Comparison of ENCODE assay signal across 21 cellular contexts in genomic region chr1:118479351-118479750, GRCh38.
DNase-seq lines count a peak whose midpoint lies in the region; ATAC-seq and TF ChIP-seq lines count a peak whose summit lies in the region.
"Had no signal": no experiment of that assay in that cellular context is flagged by ENCODE, and none has a peak within 500 bp of the region (broad histone marks: within the 10 kb centered on the region; RNA-seq: fewer than 3 reads in every experiment).

No MANE protein-coding gene starts in this region.

- H3K36me3 ChIP-seq in neuronal stem cell (replicated peaks in 1 of 2; ENCODE audit: control insufficient read depth in 2 of 2, insufficient read depth in 2 of 2, low read length in 2 of 2) (no peaks in the 10 kb centered on the region), upper lobe of right lung (no peaks in the 10 kb centered on the region)
- H3K36me3 ChIP-seq: BLaER1 treated with 17β-estradiol and CSF1 and Interleukin-3, amounts not matched to agents 10 nM and 100 nM had no signal

- intact Hi-C loops in upper lobe of right lung (cut with DNase I), result no loop called here

- WGBS in neuronal stem cell (ENCODE audit: extremely low coverage in 2 of 2, insufficient read length in 2 of 2, insufficient replicate concordance in 1 of 2), 2 donors, result no CpG with 5 or more reads among the region's 3 CpGs

- H3K4me2 ChIP-seq in neuronal stem cell (ENCODE audit: insufficient read depth, low read length, poor library complexity, severe bottlenecking), result no peak overlapping the region
- H3K4me2 ChIP-seq: BLaER1 treated with 17β-estradiol and CSF1 and Interleukin-3, amounts not matched to agents 10 nM and 100 nM; KMS-11; SK-N-SH had no signal

- ATAC-seq in GM19395 (IDR thresholded peaks at IDR 0.05; ENCODE audit: unreplicated experiment) (no peak), upper lobe of right lung (no peak)
- ATAC-seq: Panc1, Right ventricle myocardium inferior, T-cell had no signal

- DNase-seq in NCI-H2196 (lab: John Stamatoyannopoulos, UW; ENCODE audit: unreplicated experiment) (peak; percentile 24), NCI-H2196 treated with DMSO at 0.1 percent for 48 hours (lab: John Stamatoyannopoulos, UW; ENCODE audit: unreplicated experiment) (no peak), NCI-H2029 treated with DMSO at 0.1 percent for 48 hours (lab: John Stamatoyannopoulos, UW) (peak; percentile 42), SHP77 treated with DMSO at 0.1 percent for 48 hours (lab: John Stamatoyannopoulos, UW) (peak; percentile 93), neuronal stem cell (ENCODE audit: low spot score) (no peak), upper lobe of right lung (no peak), 8988T (no peak)
- DNase-seq: CD8-positive, alpha-beta memory T cell; DMS 273 treated with DMSO at 0.1 percent for 48 hours; HFFc6; NCI-H1048; NCI-H187; NCI-H2227 treated with DMSO at 0.1 percent for 48 hours; NCI-H526; SK-N-SH; T-cell had no signal

- H3K79me1 ChIP-seq in neuronal stem cell (ENCODE audit: low read depth, low read length), result no peaks in the 10 kb centered on the region

- H2BK15ac ChIP-seq in neuronal stem cell (ENCODE audit: low read length), result no peak overlapping the region

- H3K18ac ChIP-seq in neuronal stem cell (ENCODE audit: low read length), result no peak overlapping the region

- H4K8ac ChIP-seq in neuronal stem cell (ENCODE audit: low read depth, low read length), result no peak overlapping the region

- H3K9me3 ChIP-seq in neuronal stem cell (replicated peaks in 1 of 2; ENCODE audit: control insufficient read depth in 2 of 2, insufficient read depth in 1 of 2, low read depth in 1 of 2, low read length in 2 of 2) (no peaks in the 10 kb centered on the region), upper lobe of right lung (no peaks in the 10 kb centered on the region)
- H3K9me3 ChIP-seq: SK-N-SH had no signal

- H3K27ac ChIP-seq in neuronal stem cell (replicated peaks; ENCODE audit: low read length), result no peak overlapping the region
- H3K27ac ChIP-seq in upper lobe of right lung, result no peak overlapping the region
- H3K27ac ChIP-seq: BLaER1 treated with 17β-estradiol and CSF1 and Interleukin-3, amounts not matched to agents 10 nM and 100 nM; KMS-11 had no signal

- no peak for TF ChIP-seq CTCF in upper lobe of right lung (IDR thresholded peaks at IDR 0.05)

- H3K4me1 ChIP-seq in neuronal stem cell (ENCODE audit: control insufficient read depth in 2 of 2, insufficient read depth in 1 of 2, low read depth in 1 of 2, low read length in 2 of 2) (no peaks in the 10 kb centered on the region), upper lobe of right lung (no peaks in the 10 kb centered on the region)
- H3K4me1 ChIP-seq: BLaER1 treated with 17β-estradiol and CSF1 and Interleukin-3, amounts not matched to agents 10 nM and 100 nM had no signal

- H3K4me3 ChIP-seq in neuronal stem cell (ENCODE audit: low read length in 2 of 2) (no peak overlapping the region), upper lobe of right lung (no peak overlapping the region)
- H3K4me3 ChIP-seq: BLaER1 treated with 17β-estradiol and CSF1 and Interleukin-3, amounts not matched to agents 10 nM and 100 nM had no signal

- no peak overlapping the region for H3K9ac ChIP-seq in neuronal stem cell (ENCODE audit: low read depth, low read length, poor library complexity)
- H3K9ac ChIP-seq: BLaER1 treated with 17β-estradiol and CSF1 and Interleukin-3, amounts not matched to agents 10 nM and 100 nM; KMS-11; SK-N-SH had no signal

- H2BK12ac ChIP-seq in neuronal stem cell (ENCODE audit: low read length), result no peak overlapping the region

- H3K23ac ChIP-seq in neuronal stem cell (ENCODE audit: low read depth, low read length, poor library complexity), result no peak overlapping the region

- H3K27me3 ChIP-seq in neuronal stem cell (ENCODE audit: control insufficient read depth in 3 of 3, insufficient read depth in 3 of 3, low read depth in 1 of 3, low read length in 3 of 3), result no peaks in the 10 kb centered on the region
- H3K27me3 ChIP-seq in upper lobe of right lung, result no peaks in the 10 kb centered on the region
- H3K27me3 ChIP-seq: BLaER1 treated with 17β-estradiol and CSF1 and Interleukin-3, amounts not matched to agents 10 nM and 100 nM had no signal

- no peak overlapping the region for H2BK120ac ChIP-seq in neuronal stem cell (ENCODE audit: low read depth, low read length)

- no peak overlapping the region for H3K14ac ChIP-seq in neuronal stem cell (ENCODE audit: low read length)

- H4K91ac ChIP-seq in neuronal stem cell (ENCODE audit: low read depth, low read length, poor library complexity), result no peak overlapping the region

- H2BK5ac ChIP-seq in neuronal stem cell (ENCODE audit: low read length), result no peak overlapping the region

- no peak overlapping the region for H2AK5ac ChIP-seq in neuronal stem cell (ENCODE audit: low read depth, low read length)

- no peak overlapping the region for H3K4ac ChIP-seq in neuronal stem cell (ENCODE audit: low read length)

- no peak overlapping the region for H2AFZ ChIP-seq in neuronal stem cell (ENCODE audit: low read length)

Comparison
In these comparisons a context has a peak if more than half of its experiments do, and no peak if none do; other contexts are left out.
1. DNase-seq: peak in NCI-H2196 (single experiment), NCI-H2029 treated with DMSO at 0.1 percent for 48 hours (single experiment) and SHP77 treated with DMSO at 0.1 percent for 48 hours (single experiment); none in NCI-H2196 treated with DMSO at 0.1 percent for 48 hours (single experiment), neuronal stem cell (single experiment), upper lobe of right lung (single experiment) and 8988T (single experiment).